Comparison of ENCODE assay signal across 8 cellular contexts in genomic region chr6:41734666-41735426, GRCh38. TPM values are rescaled to one million over a fixed set of nuclear protein-coding genes. Genes with fewer than 3 reads are reported as not detected.
A peak's percentile ranks its signal among the peaks of the same experiment; 100 is the strongest.
DNase-seq lines count a peak whose midpoint lies in the region; ATAC-seq and TF ChIP-seq lines count a peak whose summit lies in the region.

No MANE protein-coding gene starts in this region.

- CTCF ChIA-PET in T-cell (lab: Charles Lee) = interaction anchor here (0.7 to 1.9 kb wide), 8 partner anchors 26 to 316 kb away, joined by 3 to 12 read pairs (median 3); partner anchors contain the start of genes FRS3 (in 1 of the 2), TAF8 (in 1 of the 2) and TOMM6 (in 1 of the 2)

- in situ Hi-C loops in GM23248 (cut with MboI) = no loop called here

- no peaks in the 10 kb centered on the region for H3K27me3 Mint-ChIP-seq in T-cell

- H2AFZ ChIP-seq in GM23248 = peak overlapping the region; percentile 82

- 0 out of 2 replicates have a peak overlapping the region, but pooled peaks have one; percentile 51 for H3K27ac ChIP-seq in GM23248
- peak overlapping the region; percentile 100 for H3K27ac ChIP-seq in left ventricle myocardium inferior (replicated peaks)
- peak overlapping the region; percentile 94 to 99 (median 96) for H3K27ac ChIP-seq in upper lobe of left lung

- no peak for TF ChIP-seq CTCF in left ventricle myocardium inferior (IDR thresholded peaks at IDR 0.05; ENCODE audit: borderline replicate concordance)
- TF ChIP-seq CTCF in upper lobe of left lung (IDR thresholded peaks at IDR 0.05) = no peak

- ATAC-seq in T-cell (replicated peaks in 1 of 4) (peak; percentile 48 to 65 (median 60)), upper lobe of left lung (ENCODE audit: low FRiP score in 2 of 2) (peak; percentile 73 to 89)

- H3K36me3 Mint-ChIP-seq in T-cell = no peaks in the 10 kb centered on the region

- H3K79me2 ChIP-seq in GM23248 (ENCODE audit: insufficient read depth) = peaks cover 7% of the 10 kb centered on the region; the same call in 1 of the 2 replicates

- peak overlapping the region; percentile 77 for H3K4me3 ChIP-seq in GM23248
- H3K4me3 ChIP-seq in MG63 = peak overlapping the region; percentile 58
- H3K4me3 ChIP-seq in left ventricle myocardium inferior = peak overlapping the region; percentile 99
- H3K4me3 ChIP-seq in upper lobe of left lung = peak overlapping the region; percentile 76 to 98 (median 93)

- peak overlapping the region; percentile 67 for H3K4me2 ChIP-seq in GM23248 (ENCODE audit: unreplicated experiment)

- no peaks in the 10 kb centered on the region for H3K9me3 Mint-ChIP-seq in T-cell

- TF ChIP-seq POLR2A in upper lobe of left lung (IDR thresholded peaks at IDR 0.05) = peak in 2 of 4 donors; percentile 22 to 40

- DNase-seq in ELF-1 (ENCODE audit: low read depth, low spot score) = peak; percentile 35
- DNase-seq in GM23248 = peak; percentile 79
- DNase-seq in MG63 = peak; percentile 70
- peak; percentile 15 to 71 (median 53) for DNase-seq in T-cell
- DNase-seq in amygdala (lab: John Stamatoyannopoulos, UW) = peak in 55 of 56 donors; percentile 55 to 96 (median 85)
- DNase-seq in left ventricle myocardium inferior = peak; percentile 89
- DNase-seq in posterior vena cava (ENCODE audit: low spot score) = peak; percentile 94
- DNase-seq in upper lobe of left lung = peak; percentile 92 to 96

- TF ChIP-seq EP300 in upper lobe of left lung (IDR thresholded peaks at IDR 0.05) = no peak

- H3K36me3 ChIP-seq in GM23248 (ENCODE audit: low read depth) (no peaks in the 10 kb centered on the region), MG63 (no peaks in the 10 kb centered on the region), left ventricle myocardium inferior (no peaks in the 10 kb centered on the region), upper lobe of left lung (peaks cover 0 to 2% (median 0%) of the 10 kb centered on the region in 4 donors)

- H3K27me3 ChIP-seq in GM23248 (replicated peaks; ENCODE audit: insufficient read depth) = no peaks in the 10 kb centered on the region
- no peaks in the 10 kb centered on the region for H3K27me3 ChIP-seq in MG63
- H3K27me3 ChIP-seq in left ventricle myocardium inferior (ENCODE audit: low read depth) = no peaks in the 10 kb centered on the region
- no peaks in the 10 kb centered on the region for H3K27me3 ChIP-seq in upper lobe of left lung

- 2% methylated on average over 33 of the region's 76 CpGs; no CpG with 5 or more reads in 1 of the 2 experiments for WGBS in GM23248 (ENCODE audit: low coverage in 1 of 2, low lambda C conversion rate in 2 of 2, missing lambda C conversion rate in 2 of 2), 2 experiments
- WGBS in upper lobe of left lung, 2 donors = 0 to 5% methylated on average over 1 to 19 of the region's 76 CpGs

- peak overlapping the region; percentile 80 to 84 (median 80) for H3K4me3 Mint-ChIP-seq in T-cell

- H3F3A ChIP-seq in GM23248 (ENCODE audit: insufficient read depth) = 0 out of 2 replicates have a peak, but pooled peaks cover 4% of the 10 kb centered on the region

- H3K9me2 ChIP-seq in GM23248 (ENCODE audit: insufficient read depth) = no peaks in the 10 kb centered on the region

- peaks cover 34 to 41% (median 38%) of the 10 kb centered on the region in 3 donors for H3K4me1 Mint-ChIP-seq in T-cell

- POLR2A ChIA-PET in T-cell (lab: Charles Lee) = interaction anchor here (0.6 kb wide), 3 partner anchors 13 to 1196 kb away, joined by 3 to 6 read pairs (median 3); no protein-coding TSS in a partner anchor

- no peaks in the 10 kb centered on the region for H4K20me1 ChIP-seq in GM23248 (ENCODE audit: insufficient read depth)

- H3K9me3 ChIP-seq in GM23248 (ENCODE audit: low read depth) (no peaks in the 10 kb centered on the region), MG63 (no peaks in the 10 kb centered on the region), left ventricle myocardium inferior (replicated peaks) (no peaks in the 10 kb centered on the region), upper lobe of left lung (no peaks in the 10 kb centered on the region)

- peak overlapping the region; percentile 70 for H3K9ac ChIP-seq in GM23248

- intact Hi-C loops in left ventricle myocardium inferior (cut with micrococcal nuclease) (no loop called here), posterior vena cava (cut with DNase I) (no loop called here)

- H3K27ac Mint-ChIP-seq in T-cell = no peak overlapping the region

- H3K4me1 ChIP-seq in GM23248 (ENCODE audit: insufficient read depth) = peaks cover 14% of the 10 kb centered on the region
- H3K4me1 ChIP-seq in left ventricle myocardium inferior = peaks cover 53% of the 10 kb centered on the region
- H3K4me1 ChIP-seq in upper lobe of left lung = peaks cover 29 to 45% (median 37%) of the 10 kb centered on the region in 4 donors

RNA-seq across cellular contexts. Expression of gene TFEB, which starts 0.6 kb away (rescaled TPM):
- 5.7 and 10.0 TPM in 2 replicates for total RNA-seq in GM23248 (2014; rRNA removed; shearing (Covaris generic))
- 5.5 and 6.4 TPM in 2 replicates for polyA plus RNA-seq in GM23248 (2016; fragmentation: Nextera tagmentation; extraction: Ambion mirVana)
- total RNA-seq in MG63 (2014; rRNA removed; shearing (Covaris generic); ENCODE audit: low replicate concordance) = 4.4 and 5.2 TPM in 2 replicates
- 10 to 100 TPM; 18.9 to 28.1 (median 19.5) TPM for total RNA-seq in T-cell
- total RNA-seq in left ventricle myocardium inferior = 39.9 TPM
- total RNA-seq in posterior vena cava = 10 to 100 TPM; 15.1 to 20.6 TPM
- 10 to 100 TPM; 20.2 to 46.0 (median 27.3) TPM for total RNA-seq in upper lobe of left lung

RNA-seq across cellular contexts. Expression of gene PGC, which starts 12.4 kb away (rescaled TPM):
- total RNA-seq in GM23248 (2014; rRNA removed; shearing (Covaris generic)) = not detected in 2 replicates
- not detected in 2 replicates for polyA plus RNA-seq in GM23248 (2016; fragmentation: Nextera tagmentation; extraction: Ambion mirVana)
- total RNA-seq in MG63 (2014; rRNA removed; shearing (Covaris generic); ENCODE audit: low replicate concordance) = not detected in 2 replicates
- total RNA-seq in T-cell = under 1 TPM in 3 of 5 donors, not detected in 2; 0.58 to 0.86 (median 0.70) TPM
- total RNA-seq in left ventricle myocardium inferior = not detected
- not detected for total RNA-seq in posterior vena cava
- 1,000 to 10,000 TPM in 2 of 6 donors, 100 to 1,000 TPM in 4; 241 to 4,380 (median 659) TPM for total RNA-seq in upper lobe of left lung

RNA-seq across cellular contexts. Expression of gene FRS3, which starts 44.9 kb away (rescaled TPM):
- 3.0 and 3.4 TPM in 2 replicates for total RNA-seq in GM23248 (2014; rRNA removed; shearing (Covaris generic))
- polyA plus RNA-seq in GM23248 (2016; fragmentation: Nextera tagmentation; extraction: Ambion mirVana) = 1.7 and 2.5 TPM in 2 replicates
- total RNA-seq in MG63 (2014; rRNA removed; shearing (Covaris generic); ENCODE audit: low replicate concordance) = 0.49 TPM in 1 of 2 replicates, not detected in the other
- 10 to 100 TPM in 1 of 5 donors, 1 to 10 TPM in 4; 5.2 to 10.4 (median 8.9) TPM for total RNA-seq in T-cell
- 5.3 TPM for total RNA-seq in left ventricle myocardium inferior
- 1 to 10 TPM; 4.0 to 4.2 TPM for total RNA-seq in posterior vena cava
- 10 to 100 TPM in 1 of 6 donors, 1 to 10 TPM in 5; 4.1 to 26.2 (median 6.8) TPM for total RNA-seq in upper lobe of left lung

RNA-seq across cellular contexts. Expression of gene PRICKLE4, which starts 45.7 kb away (rescaled TPM):
- total RNA-seq in GM23248 (2014; rRNA removed; shearing (Covaris generic)) = 2.1 TPM in 1 of 2 replicates, not detected in the other
- polyA plus RNA-seq in GM23248 (2016; fragmentation: Nextera tagmentation; extraction: Ambion mirVana) = not detected in 2 replicates
- not detected in 2 replicates for total RNA-seq in MG63 (2014; rRNA removed; shearing (Covaris generic); ENCODE audit: low replicate concordance)
- under 1 TPM in 2 of 5 donors, not detected in 3; 0.44 to 0.60 TPM for total RNA-seq in T-cell
- total RNA-seq in left ventricle myocardium inferior = 0.88 TPM
- 1 to 10 TPM; 1.4 to 5.8 TPM for total RNA-seq in posterior vena cava
- total RNA-seq in upper lobe of left lung = 100 to 1,000 TPM in 1 of 6 donors, 10 to 100 TPM in 4, 1 to 10 TPM in 1; 9.3 to 133 (median 14.6) TPM

RNA-seq across cellular contexts. Expression of gene TOMM6, which starts 52.6 kb away (rescaled TPM):
- 104 and 136 TPM in 2 replicates for total RNA-seq in GM23248 (2014; rRNA removed; shearing (Covaris generic))
- 204 and 205 TPM in 2 replicates for polyA plus RNA-seq in GM23248 (2016; fragmentation: Nextera tagmentation; extraction: Ambion mirVana)
- 125 and 201 TPM in 2 replicates for total RNA-seq in MG63 (2014; rRNA removed; shearing (Covaris generic); ENCODE audit: low replicate concordance)
- 100 to 1,000 TPM; 124 to 131 (median 127) TPM for total RNA-seq in T-cell
- total RNA-seq in left ventricle myocardium inferior = 177 TPM
- total RNA-seq in posterior vena cava = 100 to 1,000 TPM in 1 of 2 donors, 10 to 100 TPM in 1; 84.2 to 101 TPM
- 100 to 1,000 TPM in 3 of 6 donors, 10 to 100 TPM in 2, 1 to 10 TPM in 1; 7.3 to 169 (median 96.9) TPM for total RNA-seq in upper lobe of left lung

Comparison
In these comparisons a context has a peak if more than half of its experiments do, and no peak if none do; other contexts are left out.
1. Peak in every context shown above with its lines: DNase-seq, ATAC-seq, H3K4me3 ChIP-seq and H3K27ac ChIP-seq.
2. DNase-seq: peak in every context shown above with its lines; median percentile 94 in posterior vena cava; 94 in upper lobe of left lung; 89 in left ventricle myocardium inferior; 85 in amygdala; 79 in GM23248; 70 in MG63; 53 in T-cell; 35 in ELF-1.
3. RNA of gene PGC, which starts 12.4 kb away (total RNA-seq): 241 to 4,380 TPM in upper lobe of left lung; 0.58 to 0.86 TPM in T-cell, not detected in posterior vena cava, not detected in left ventricle myocardium inferior (single experiment), not detected in GM23248 and not detected in MG63; every median in the first group is over 100 times any median in the second.